In genomic region chr6:113777601-113778000, GRCh38 we compare ENCODE assay signal across 22 cellular contexts.
DNase-seq lines count a peak whose midpoint lies in the region; ATAC-seq, FAIRE-seq and TF ChIP-seq lines count a peak whose summit lies in the region.
"Had no signal": no experiment of that assay in that cellular context is flagged by ENCODE, and none has a peak within 500 bp of the region (broad histone marks: within the 10 kb centered on the region; RNA-seq: fewer than 3 reads in every experiment).

No MANE protein-coding gene starts in this region.

- H3K56ac ChIP-seq in H9 (ENCODE audit: insufficient read length, low read depth, low read length): no peak overlapping the region

- no peaks in the 10 kb centered on the region for H3K23me2 ChIP-seq in H9 (ENCODE audit: insufficient read length, low read depth, low read length, poor library complexity, severe bottlenecking)

- H4K8ac ChIP-seq in H9 (replicated peaks; ENCODE audit: insufficient read length, low read depth, low read length) (no peak overlapping the region), trophoblast cell (ENCODE audit: low read depth, low read length) (no peak overlapping the region)

- H3K4me1 ChIP-seq in H9 (ENCODE audit: insufficient read depth, low read length) (no peaks in the 10 kb centered on the region; the same call in 1 of the 2 replicates), astrocyte (ENCODE audit: insufficient read depth, low read length) (no peaks in the 10 kb centered on the region), trophoblast cell (ENCODE audit: control insufficient read depth in 1 of 2, insufficient read depth in 2 of 2, low read length in 2 of 2) (no peaks in the 10 kb centered on the region)
- H3K4me1 ChIP-seq: Peyer's patch had no signal

- H3K27ac Mint-ChIP-seq in H9: peak overlapping the region in 2 of 3 experiments; percentile 34 to 97; a peak in 4 of 7 replicates
- H3K27ac Mint-ChIP-seq in astrocyte (ENCODE audit: unreplicated experiment): no peak overlapping the region
- no peak overlapping the region for H3K27ac Mint-ChIP-seq in activated CD8-positive, alpha-beta T cell treated with anti-CD3 and anti-CD28 coated beads, Interleukin-2, amount 10 ng/mL, durations not matched to agents 7 days and 5 days
- H3K27ac Mint-ChIP-seq: B cell, CD14-positive monocyte had no signal

- no peak overlapping the region for H2BK15ac ChIP-seq in H9 (ENCODE audit: low read depth, low read length)

- CTCF ChIA-PET in activated CD8-positive, alpha-beta T cell treated with anti-CD3 and anti-CD28 coated beads, Interleukin-2, amount 10 ng/mL, durations not matched to agents 7 days and 5 days (lab: Charles Lee): no interaction called here

- H3K9me3 Mint-ChIP-seq in H9 (peaks cover 0 to 3% of the 10 kb centered on the region in 2 experiments; a peak in 1 of 5 replicates), astrocyte (ENCODE audit: unreplicated experiment) (no peaks in the 10 kb centered on the region)
- no peaks in the 10 kb centered on the region for H3K9me3 Mint-ChIP-seq in activated CD8-positive, alpha-beta T cell treated with anti-CD3 and anti-CD28 coated beads, Interleukin-2, amount 10 ng/mL, durations not matched to agents 7 days and 5 days (ENCODE audit: insufficient read depth)
- H3K9me3 Mint-ChIP-seq: CD14-positive monocyte had no signal

- peak overlapping the region; percentile 7 for H3K4me2 ChIP-seq in H9 (ENCODE audit: insufficient read depth, insufficient read length, low read length)
- H3K4me2 ChIP-seq in astrocyte (ENCODE audit: low read length): no peak overlapping the region
- H3K4me2 ChIP-seq in trophoblast cell (ENCODE audit: low read length): no peak overlapping the region

- H3K79me2 ChIP-seq in H9 (ENCODE audit: insufficient read depth, low read length) (no peaks in the 10 kb centered on the region), astrocyte (ENCODE audit: insufficient read depth, low read length) (no peaks in the 10 kb centered on the region), trophoblast cell (ENCODE audit: control insufficient read depth, insufficient read depth, low read length, poor library complexity) (no peaks in the 10 kb centered on the region)

- H3K27ac ChIP-seq in H9 (ENCODE audit: insufficient read length, low read depth, low read length): no peak overlapping the region
- H3K27ac ChIP-seq in astrocyte (ENCODE audit: low read depth, low read length): no peak overlapping the region
- H3K27ac ChIP-seq in trophoblast cell (ENCODE audit: low read depth, low read length): no peak overlapping the region
- H3K27ac ChIP-seq: Peyer's patch, SJCRH30 had no signal

- H4K5ac ChIP-seq in H9 (ENCODE audit: insufficient read length, low read depth, low read length): no peak overlapping the region

- H3K9me3 ChIP-seq in H9 (ENCODE audit: control insufficient read depth, low read depth, low read length) (no peaks in the 10 kb centered on the region), astrocyte (ENCODE audit: insufficient read depth, low read depth, low read length) (no peaks in the 10 kb centered on the region), trophoblast cell (ENCODE audit: insufficient read depth, low read depth, low read length) (no peaks in the 10 kb centered on the region)
- H3K9me3 ChIP-seq: Peyer's patch had no signal

- H2AK5ac ChIP-seq in H9 (ENCODE audit: insufficient read length, low read length): no peak overlapping the region
- H2AK5ac ChIP-seq in trophoblast cell (ENCODE audit: low read length): no peak overlapping the region

- H3K27me3 ChIP-seq in H9 (ENCODE audit: insufficient read depth, low read length) (peaks cover 23% of the 10 kb centered on the region; the same call in 1 of the 2 replicates), astrocyte (ENCODE audit: insufficient read depth, low read length) (no peaks in the 10 kb centered on the region), trophoblast cell (ENCODE audit: insufficient read depth, low read length) (no peaks in the 10 kb centered on the region)
- H3K27me3 ChIP-seq: Peyer's patch, SJCRH30 had no signal

- no peak overlapping the region for H3K4me3 ChIP-seq in astrocyte (ENCODE audit: insufficient read depth, low read depth, low read length)
- no peak overlapping the region for H3K4me3 ChIP-seq in trophoblast cell (ENCODE audit: low read depth, low read length)
- H3K4me3 ChIP-seq: Peyer's patch, SJCRH30 had no signal

- peak overlapping the region in 1 of 2 experiments; percentile 38; a peak in 1 of 5 replicates for H3K4me3 Mint-ChIP-seq in H9
- H3K4me3 Mint-ChIP-seq in astrocyte (ENCODE audit: unreplicated experiment): no peak overlapping the region
- no peak overlapping the region for H3K4me3 Mint-ChIP-seq in activated CD8-positive, alpha-beta T cell treated with anti-CD3 and anti-CD28 coated beads, Interleukin-2, amount 10 ng/mL, durations not matched to agents 7 days and 5 days
- H3K4me3 Mint-ChIP-seq: B cell, CD14-positive monocyte had no signal

- H2BK12ac ChIP-seq in H9 (ENCODE audit: insufficient read length, low read depth, low read length) (no peak overlapping the region), trophoblast cell (ENCODE audit: low read length) (no peak overlapping the region)

- H3K4ac ChIP-seq in H9 (ENCODE audit: low read depth, low read length) (no peak overlapping the region), trophoblast cell (ENCODE audit: low read depth, low read length) (no peak overlapping the region)

- no peaks in the 10 kb centered on the region for H3K79me1 ChIP-seq in H9 (ENCODE audit: insufficient read depth, low read depth, low read length, poor library complexity, severe bottlenecking)
- no peaks in the 10 kb centered on the region for H3K79me1 ChIP-seq in trophoblast cell (ENCODE audit: low read length)

- no peak overlapping the region for H4K12ac ChIP-seq in trophoblast cell (ENCODE audit: low read depth, low read length)

- H4K20me1 ChIP-seq in H9 (ENCODE audit: control insufficient read depth, insufficient read depth, insufficient read length): no peaks in the 10 kb centered on the region
- no peaks in the 10 kb centered on the region for H4K20me1 ChIP-seq in astrocyte (ENCODE audit: insufficient read depth, low read length)

- H3K18ac ChIP-seq in H9 (ENCODE audit: insufficient read length, low read depth, low read length) (no peak overlapping the region), trophoblast cell (ENCODE audit: low read length) (no peak overlapping the region)

- no CpG with 5 or more reads among the region's 4 CpGs for WGBS in H9 (ENCODE audit: extremely low coverage, insufficient read length, low lambda C conversion rate)
- WGBS in trophoblast cell (ENCODE audit: extremely low coverage, insufficient coverage, insufficient read length): no CpG with 5 or more reads among the region's 4 CpGs

- no peak overlapping the region for H2BK5ac ChIP-seq in H9 (ENCODE audit: insufficient read length, low read length)
- no peak overlapping the region for H2BK5ac ChIP-seq in trophoblast cell (ENCODE audit: low read depth, low read length, poor library complexity)

- DNase-seq in H9 (no peak), astrocyte (ENCODE audit: low read depth) (no peak), left lobe of liver (ENCODE audit: low spot score) (no peak), trophoblast cell (peak; percentile 29 to 81), NCI-H1436 (lab: John Stamatoyannopoulos, UW) (no peak)
- no peak for DNase-seq in stimulated activated naive CD4-positive, alpha-beta T cell (lab: John Stamatoyannopoulos, UW)
- no peak for DNase-seq in activated CD8-positive, alpha-beta T cell treated with anti-CD3 and anti-CD28 coated beads, Interleukin-2, amount 10 ng/mL, durations not matched to agents 7 days and 5 days
- DNase-seq: DMS79, Karpas-422, MV-4-11, NCI-H1105 treated with DMSO at 0.1 percent for 48 hours, NCI-H1694 treated with DMSO at 0.1 percent for 48 hours, NCI-H2081 treated with DMSO at 0.1 percent for 48 hours, NCI-H446, NCI-H526, Peyer's patch, SJCRH30 had no signal

- H3K4me1 Mint-ChIP-seq in H9 (peaks cover 38 to 40% of the 10 kb centered on the region in 2 experiments), astrocyte (ENCODE audit: low read depth, unreplicated experiment) (peaks cover 8% of the 10 kb centered on the region)
- no peaks in the 10 kb centered on the region for H3K4me1 Mint-ChIP-seq in activated CD8-positive, alpha-beta T cell treated with anti-CD3 and anti-CD28 coated beads, Interleukin-2, amount 10 ng/mL, durations not matched to agents 7 days and 5 days (ENCODE audit: low read depth)

- no peak for FAIRE-seq in astrocyte (lab: Jason Lieb, UNC)
- FAIRE-seq: A204.1 had no signal

- H3K9ac ChIP-seq in H9 (ENCODE audit: extremely low read depth, insufficient read length, low read length) (no peak overlapping the region), astrocyte (ENCODE audit: low read length) (no peak overlapping the region), trophoblast cell (ENCODE audit: low read length) (no peak overlapping the region)

- no peak overlapping the region for H3T11ph ChIP-seq in H9 (ENCODE audit: low read length)

- H2AFZ ChIP-seq in H9 (ENCODE audit: low read length) (no peak overlapping the region), astrocyte (ENCODE audit: low read depth, low read length) (peak overlapping the region; percentile 48), trophoblast cell (ENCODE audit: insufficient read depth, low read length, poor library complexity) (no peak overlapping the region)

- H3K36me3 ChIP-seq in astrocyte (ENCODE audit: insufficient read depth, low read length): no peaks in the 10 kb centered on the region
- no peaks in the 10 kb centered on the region for H3K36me3 ChIP-seq in trophoblast cell (ENCODE audit: control insufficient read depth in 1 of 2, insufficient read depth in 2 of 2, low read length in 2 of 2)
- H3K36me3 ChIP-seq: Peyer's patch, SJCRH30 had no signal

- H3K27me3 Mint-ChIP-seq in H9 (ENCODE audit: low read depth) (peaks cover 40% of the 10 kb centered on the region), astrocyte (ENCODE audit: low read depth, unreplicated experiment) (no peaks in the 10 kb centered on the region)
- no peaks in the 10 kb centered on the region for H3K27me3 Mint-ChIP-seq in activated CD8-positive, alpha-beta T cell treated with anti-CD3 and anti-CD28 coated beads, Interleukin-2, amount 10 ng/mL, durations not matched to agents 7 days and 5 days (ENCODE audit: low read depth)
- H3K27me3 Mint-ChIP-seq: B cell had no signal

- no peak for TF ChIP-seq CTCF in H9 (conservative IDR thresholded peaks at IDR 0.05)
- TF ChIP-seq CTCF in astrocyte (IDR thresholded peaks at IDR 0.05; ENCODE audit: insufficient read depth, low read depth, low read length): no peak

- H2BK120ac ChIP-seq in H9 (ENCODE audit: low read depth, low read length, poor library complexity, severe bottlenecking) (no peak overlapping the region), trophoblast cell (ENCODE audit: insufficient read depth, low read length, poor library complexity) (no peak overlapping the region)

- POLR2A ChIA-PET in activated CD8-positive, alpha-beta T cell treated with anti-CD3 and anti-CD28 coated beads, Interleukin-2, amount 10 ng/mL, durations not matched to agents 7 days and 5 days (lab: Charles Lee): no interaction called here

- ATAC-seq in left lobe of liver (peak; percentile 46), HG02623 (IDR thresholded peaks at IDR 0.05; ENCODE audit: unreplicated experiment) (no peak)
- ATAC-seq in activated CD8-positive, alpha-beta T cell treated with anti-CD3 and anti-CD28 coated beads, Interleukin-2, amount 10 ng/mL, durations not matched to agents 7 days and 5 days: no peak
- ATAC-seq: HCT116 had no signal

- H4K91ac ChIP-seq in H9 (ENCODE audit: insufficient read length, low read depth, low read length) (no peak overlapping the region), trophoblast cell (ENCODE audit: low read depth, low read length) (no peak overlapping the region)

- H2BK20ac ChIP-seq in H9 (ENCODE audit: low read depth, low read length, poor library complexity, severe bottlenecking): no peak overlapping the region

- H3K36me3 Mint-ChIP-seq in H9 (ENCODE audit: insufficient read depth in 1 of 3, low read depth in 3 of 3): peaks cover 0 to 4% (median 0%) of the 10 kb centered on the region in 3 experiments; a peak in 2 of 7 replicates
- H3K36me3 Mint-ChIP-seq in astrocyte (ENCODE audit: low read depth, unreplicated experiment): no peaks in the 10 kb centered on the region
- H3K36me3 Mint-ChIP-seq in activated CD8-positive, alpha-beta T cell treated with anti-CD3 and anti-CD28 coated beads, Interleukin-2, amount 10 ng/mL, durations not matched to agents 7 days and 5 days (ENCODE audit: low read depth): no peaks in the 10 kb centered on the region

- H3K14ac ChIP-seq in H9 (ENCODE audit: insufficient read depth, low read length) (no peak overlapping the region), trophoblast cell (ENCODE audit: low read length) (no peak overlapping the region)

- H3K23ac ChIP-seq in H9 (ENCODE audit: insufficient read length, low read depth, low read length) (no peak overlapping the region), trophoblast cell (ENCODE audit: low read length) (no peak overlapping the region)

Comparison
In these comparisons a context has a peak if more than half of its experiments do, and no peak if none do; other contexts are left out.
1. DNase-seq: peak in trophoblast cell (2 of 2); none in H9 (single experiment), astrocyte (single experiment), left lobe of liver (single experiment), stimulated activated naive CD4-positive, alpha-beta T cell (0 of 6), activated CD8-positive, alpha-beta T cell treated with anti-CD3 and anti-CD28 coated beads, Interleukin-2, amount 10 ng/mL, durations not matched to agents 7 days and 5 days (single experiment) and NCI-H1436 (single experiment).
2. H3K27ac Mint-ChIP-seq: peak in H9 (2 of 3); none in astrocyte (single experiment) and activated CD8-positive, alpha-beta T cell treated with anti-CD3 and anti-CD28 coated beads, Interleukin-2, amount 10 ng/mL, durations not matched to agents 7 days and 5 days (single experiment).